In the genomic region with DNA sequence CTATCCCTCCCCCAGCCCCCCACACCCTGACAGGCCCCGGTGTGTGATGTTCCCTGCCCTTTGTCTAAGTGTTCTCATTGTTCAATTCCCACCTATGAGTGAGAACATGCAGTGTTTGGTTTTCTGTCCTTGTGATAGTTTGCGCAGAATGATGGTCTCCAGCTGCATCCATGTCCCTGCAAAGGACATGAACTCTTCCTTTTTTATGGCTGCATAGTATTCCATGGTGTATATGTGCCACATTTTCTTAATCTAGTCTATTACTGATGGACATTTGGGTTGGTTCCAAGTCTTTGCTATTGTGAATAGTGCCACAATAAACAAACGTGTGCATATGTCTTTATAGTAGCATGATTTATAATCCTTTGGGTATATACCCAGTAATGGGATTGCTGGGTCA, we compare ENCODE assay signal across 12 cellular contexts. TPM values are rescaled to one million over a fixed set of nuclear protein-coding genes. Genes with fewer than 3 reads are reported as not detected.
"Had no signal": no experiment of that assay in that cellular context is flagged by ENCODE, and none has a peak within 500 bp of the region (broad histone marks: within the 10 kb centered on the region; RNA-seq: fewer than 3 reads in every experiment).

No MANE protein-coding gene starts in this region.

RNA-seq across cellular contexts. Expression of a gene that starts 15.2 kb away (rescaled TPM):
- total RNA-seq: subcutaneous adipose tissue, suprapubic skin, thoracic aorta, thyroid gland, tibial nerve, transverse colon, upper lobe of right lung, ureter, urinary bladder, vagina had no signal
- polyA plus RNA-seq: stomach, urinary bladder had no signal

RNA-seq across cellular contexts. Expression of a gene that starts 40.4 kb away (rescaled TPM):
- total RNA-seq: temporal lobe, transverse colon, vagina had no signal
